Comparison of ENCODE assay signal across 8 cellular contexts in the genomic region with DNA sequence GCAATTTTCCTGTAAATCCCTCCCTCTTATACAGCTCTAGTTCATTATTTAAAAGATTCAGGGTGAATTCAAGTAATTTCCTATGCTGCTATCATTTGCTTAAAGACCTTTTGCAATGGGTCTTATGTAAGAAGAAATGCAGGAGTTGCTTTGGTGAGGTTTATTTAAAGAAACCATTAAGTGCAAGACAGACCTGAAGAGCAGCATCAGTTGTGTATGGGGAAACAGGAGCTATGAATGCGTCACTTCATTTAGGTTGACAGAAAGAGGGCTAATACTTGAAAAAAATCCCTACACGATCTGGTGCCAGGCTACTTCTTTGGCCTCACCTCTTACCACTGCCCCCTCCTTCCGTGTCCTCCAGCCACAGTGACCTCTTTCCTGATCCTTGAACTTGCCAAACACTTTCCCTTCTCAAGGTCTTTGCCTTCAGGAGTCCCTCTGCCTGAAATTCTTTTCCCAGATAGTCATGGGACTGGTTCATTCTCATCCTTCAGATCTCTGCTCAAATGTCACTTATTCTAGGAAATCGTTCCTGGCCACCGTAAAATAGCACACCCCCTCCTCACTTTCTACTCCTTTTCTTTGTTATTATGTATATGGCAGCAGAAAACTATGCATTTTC. TPM values are rescaled to one million over a fixed set of nuclear protein-coding genes. Genes with fewer than 3 reads are reported as not detected.
DNase-seq lines count a peak whose midpoint lies in the region; FAIRE-seq and TF ChIP-seq lines count a peak whose summit lies in the region.

No MANE protein-coding gene starts in this region.

- H3K27me3 ChIP-seq in small intestine (ENCODE audit: control insufficient read depth in 2 of 2, insufficient read depth in 2 of 2, low read length in 2 of 2) = no peaks in the 10 kb centered on the region

- no peaks in the 10 kb centered on the region for H3K9me3 ChIP-seq in small intestine (ENCODE audit: control insufficient read depth, low read depth)

- TF ChIP-seq CTCF in fibroblast of the aortic adventitia (IDR thresholded peaks at IDR 0.05; ENCODE audit: insufficient read depth, low read length) = no peak

- no peak for FAIRE-seq in small intestine (lab: Jason Lieb, UNC)

- H3K27ac ChIP-seq in small intestine (ENCODE audit: low read depth in 1 of 2, low read length in 1 of 2) = peak overlapping the region; percentile 96 to 100

- 31 to 47% (median 38%) methylated on average over 5 of the region's 5 CpGs for WGBS in small intestine, 3 donors

- peaks cover 5 to 9% of the 10 kb centered on the region in 2 donors for H3K4me1 ChIP-seq in small intestine (ENCODE audit: control insufficient read depth in 2 of 2, insufficient read depth in 1 of 2, low read depth in 1 of 2, low read length in 1 of 2)

- H3K4me3 ChIP-seq in fibroblast of the aortic adventitia (ENCODE audit: low read depth, low read length) (peak overlapping the region; percentile 79), small intestine (ENCODE audit: low read depth in 1 of 2, low read length in 2 of 2) (peak overlapping the region in 1 of 2 donors; percentile 69)

- DNase-seq in NCI-H1417 (lab: John Stamatoyannopoulos, UW) (peak in 2 of 3 experiments; percentile 20 to 23), NCI-H1417 treated with DMSO at 0.1 percent for 48 hours (lab: John Stamatoyannopoulos, UW) (no peak), SKM-1 (lab: John Stamatoyannopoulos, UW; ENCODE audit: unreplicated experiment) (peak; percentile 42), fibroblast of the aortic adventitia (ENCODE audit: low read depth) (no peak), small intestine (no peak), T1000 (lab: John Stamatoyannopoulos, UW) (no peak), midbrain (lab: John Stamatoyannopoulos, UW) (no peak), T-helper 9 cell (no peak)

- no peaks in the 10 kb centered on the region for H3K36me3 ChIP-seq in small intestine (ENCODE audit: control insufficient read depth in 2 of 2, insufficient read depth in 2 of 2, low read length in 2 of 2)

RNA-seq across cellular contexts. Expression of gene JAK2, which starts 1.4 kb away (rescaled TPM):
- total RNA-seq in fibroblast of the aortic adventitia (ENCODE audit: low replicate concordance) = 13.2 and 19.2 TPM in 2 replicates
- 1 to 10 TPM; 4.3 to 5.7 (median 4.5) TPM for polyA plus RNA-seq in small intestine

Comparison
In these comparisons a context has a peak if more than half of its experiments do, and no peak if none do; other contexts are left out.
1. DNase-seq: peak in NCI-H1417 (2 of 3) and SKM-1 (single experiment); none in NCI-H1417 treated with DMSO at 0.1 percent for 48 hours (single experiment), fibroblast of the aortic adventitia (single experiment), small intestine (single experiment), T1000 (single experiment), midbrain (single experiment) and T-helper 9 cell (single experiment).